In genomic region chr10:72086466-72087391, GRCh38 we compare ENCODE assay signal across 1 cellular context.
TF ChIP-seq lines count a peak whose summit lies in the region.

No MANE protein-coding gene starts in this region.

TF ChIP-seq in HepG2, 621 proteins besides CTCF, POLR2A, EP300 and RAD21 (continued from another document and continues in another):
- TF ChIP-seq MLXIP (CRISPR knock-in tag; IDR thresholded peaks at IDR 0.05; ENCODE audit: borderline replicate concordance) = no peak
- no peak for TF ChIP-seq KLF11 (CRISPR knock-in tag; IDR thresholded peaks at IDR 0.05)
- TF ChIP-seq NFYB (CRISPR knock-in tag; IDR thresholded peaks at IDR 0.05) = no peak
- TF ChIP-seq ZNF282 (IDR thresholded peaks at IDR 0.05; ENCODE audit: partially characterized antibody) = no peak
- TF ChIP-seq NCOA2 (CRISPR knock-in tag; IDR thresholded peaks at IDR 0.05) = no peak
- no peak for TF ChIP-seq CREB1 (IDR thresholded peaks at IDR 0.05)
- TF ChIP-seq CREB1 (CRISPR knock-in tag; IDR thresholded peaks at IDR 0.05) = no peak
- TF ChIP-seq RNF2 (conservative IDR thresholded peaks at IDR 0.05; ENCODE audit: low read depth) = 0 out of 2 replicates have a peak, but pooled peaks have one; percentile 53
- peak; percentile 44; the same call in 1 of the 2 replicates for TF ChIP-seq ZNF281 (CRISPR knock-in tag; IDR thresholded peaks at IDR 0.05; ENCODE audit: borderline replicate concordance)
- peak; percentile 67 for TF ChIP-seq ZFP91 (CRISPR knock-in tag; IDR thresholded peaks at IDR 0.05; ENCODE audit: borderline replicate concordance)
- TF ChIP-seq ZNF564 (CRISPR knock-in tag; IDR thresholded peaks at IDR 0.05) = 0 out of 2 replicates have a peak, but pooled peaks have one; percentile 7
- TF ChIP-seq GRHL1 (CRISPR knock-in tag; conservative IDR thresholded peaks at IDR 0.05) = no peak
- TF ChIP-seq NFE2L2 (IDR thresholded peaks at IDR 0.05; ENCODE audit: low read length) = no peak
- no peak for TF ChIP-seq ZBTB39 (CRISPR knock-in tag; IDR thresholded peaks at IDR 0.05)
- no peak for TF ChIP-seq NBN (conservative IDR thresholded peaks at IDR 0.05)
- no peak for TF ChIP-seq SMAD1 (CRISPR knock-in tag; IDR thresholded peaks at IDR 0.05; ENCODE audit: borderline replicate concordance, low read depth)
- no peak for TF ChIP-seq ZNF513 (CRISPR knock-in tag; conservative IDR thresholded peaks at IDR 0.05)
- TF ChIP-seq GATAD2A (CRISPR knock-in tag; IDR thresholded peaks at IDR 0.05) = no peak
- no peak for TF ChIP-seq RBAK (CRISPR knock-in tag; IDR thresholded peaks at IDR 0.05)
- no peak for TF ChIP-seq RAD51 (IDR thresholded peaks at IDR 0.05; ENCODE audit: borderline replicate concordance)
- no peak for TF ChIP-seq HOXD1 (CRISPR knock-in tag; IDR thresholded peaks at IDR 0.05)
- no peak for TF ChIP-seq ZFP62 (CRISPR knock-in tag; IDR thresholded peaks at IDR 0.05)
- TF ChIP-seq ZNF800 (CRISPR knock-in tag; IDR thresholded peaks at IDR 0.05) = no peak
- TF ChIP-seq ZNF101 (CRISPR knock-in tag; IDR thresholded peaks at IDR 0.05; ENCODE audit: borderline replicate concordance, low read depth) = no peak
- TF ChIP-seq CBX5 (CRISPR knock-in tag; IDR thresholded peaks at IDR 0.05; ENCODE audit: borderline replicate concordance) = no peak
- no peak for TF ChIP-seq PLRG1 (conservative IDR thresholded peaks at IDR 0.05)
- TF ChIP-seq SSRP1 (CRISPR knock-in tag; IDR thresholded peaks at IDR 0.05) = no peak; the same call in 1 of the 2 replicates
- TF ChIP-seq ZBTB1 (CRISPR knock-in tag; IDR thresholded peaks at IDR 0.05; ENCODE audit: borderline replicate concordance) = no peak
- TF ChIP-seq AKAP8 (CRISPR knock-in tag; IDR thresholded peaks at IDR 0.05) = no peak
- no peak for TF ChIP-seq ZNF136 (CRISPR knock-in tag; IDR thresholded peaks at IDR 0.05; ENCODE audit: low read depth)
- TF ChIP-seq ZBTB46 (CRISPR knock-in tag; IDR thresholded peaks at IDR 0.05; ENCODE audit: borderline replicate concordance) = no peak
- TF ChIP-seq SOX6 (IDR thresholded peaks at IDR 0.05) = no peak
- peak; percentile 18; the same call in 1 of the 2 replicates for TF ChIP-seq SOX6 (CRISPR knock-in tag; IDR thresholded peaks at IDR 0.05)
- TF ChIP-seq ZBTB4 (CRISPR knock-in tag; IDR thresholded peaks at IDR 0.05; ENCODE audit: borderline replicate concordance) = no peak
- no peak for TF ChIP-seq DZIP1 (CRISPR knock-in tag; IDR thresholded peaks at IDR 0.05)
